Comparison of ENCODE assay signal across 22 cellular contexts in the genomic region with DNA sequence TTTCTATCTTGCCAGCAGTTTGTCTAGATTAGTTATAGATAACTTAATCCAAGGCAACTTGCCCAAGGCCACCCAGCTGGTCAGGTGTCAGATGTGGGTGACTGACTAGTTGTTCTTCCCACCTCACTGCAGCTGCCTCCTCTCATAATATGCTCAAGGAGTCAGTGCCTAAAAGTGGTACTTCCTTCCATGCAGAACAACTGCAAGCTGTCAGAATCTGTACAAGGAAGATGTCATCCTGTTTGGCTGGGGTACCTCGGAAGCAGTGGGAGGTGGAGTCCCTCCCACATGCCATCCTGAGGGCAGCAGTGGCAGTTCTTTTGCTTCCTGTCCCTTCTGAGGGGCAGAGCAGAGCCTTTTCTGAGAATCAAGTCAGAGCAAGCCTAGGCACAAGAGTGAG.
A peak's percentile ranks its signal among the peaks of the same experiment; 100 is the strongest.
DNase-seq lines count a peak whose midpoint lies in the region; ATAC-seq and TF ChIP-seq lines count a peak whose summit lies in the region.
"Had no signal": no experiment of that assay in that cellular context is flagged by ENCODE, and none has a peak within 500 bp of the region (broad histone marks: within the 10 kb centered on the region; RNA-seq: fewer than 3 reads in every experiment).

No MANE protein-coding gene starts in this region.

- H3K4me3 ChIP-seq in WERI-Rb-1 (ENCODE audit: low read depth, low read length) (no peak overlapping the region), spleen (no peak overlapping the region)

- H3K27ac ChIP-seq in WERI-Rb-1 (no peak overlapping the region), spleen (peak overlapping the region in 5 of 8 donors; percentile 11 to 67 (median 55))
- H3K27ac ChIP-seq: HL-60, RWPE1 had no signal

- no peaks in the 10 kb centered on the region for H3K27me3 Mint-ChIP-seq in activated T-cell treated with anti-CD3 and anti-CD28 coated beads, Interleukin-2, amount 50 U/mL, for 72 hours (ENCODE audit: low read depth)
- no peaks in the 10 kb centered on the region for H3K27me3 Mint-ChIP-seq in activated T-cell treated with anti-CD3 and anti-CD28 coated beads, Interleukin-2, amount 50 U/mL, for 24 hours
- H3K27me3 Mint-ChIP-seq: CD4-positive, alpha-beta T cell; IgD-negative memory B cell had no signal

- H3K4me1 ChIP-seq in spleen, result peaks cover 0 to 10% (median 2%) of the 10 kb centered on the region in 6 donors

- ATAC-seq in activated T-cell treated with anti-CD3 and anti-CD28 coated beads, Interleukin-2, amount 50 U/mL, for 72 hours (replicated peaks in 1 of 2), result peak; percentile 37 to 70
- ATAC-seq in left cardiac atrium (no peak), GM19328 (IDR thresholded peaks at IDR 0.05; ENCODE audit: unreplicated experiment) (no peak)
- ATAC-seq: PC-3 had no signal

- intact Hi-C loops in spleen (cut with DNase I; ENCODE audit: low total_unique reads), result no loop called here
- intact Hi-C loops in left cardiac atrium (cut with DNase I), result no loop called here

- in situ Hi-C loops in KBM-7 (cut with MboI; ENCODE audit: low pct_unique_long_range_greater_than_20kb, low sequenced_read_pairs), result no loop called here

- H3K4me1 Mint-ChIP-seq in activated T-cell treated with anti-CD3 and anti-CD28 coated beads, Interleukin-2, amount 50 U/mL, for 72 hours (ENCODE audit: low read depth), result peaks cover 23% of the 10 kb centered on the region
- H3K4me1 Mint-ChIP-seq in activated T-cell treated with anti-CD3 and anti-CD28 coated beads, Interleukin-2, amount 50 U/mL, for 24 hours (ENCODE audit: low read depth), result peaks cover 21% of the 10 kb centered on the region

- WGBS in spleen, 5 donors, result 15 to 43% (median 36%) methylated on average over 1 of the region's 1 CpG

- TF ChIP-seq CTCF in WERI-Rb-1 (IDR thresholded peaks at IDR 0.05; ENCODE audit: low read depth, low read length), result no peak
- no peak for TF ChIP-seq CTCF in spleen (IDR thresholded peaks at IDR 0.05 in 8 of 11, conservative IDR thresholded peaks at IDR 0.05 in 3 of 11)

- no peaks in the 10 kb centered on the region for H3K9me3 Mint-ChIP-seq in activated T-cell treated with anti-CD3 and anti-CD28 coated beads, Interleukin-2, amount 50 U/mL, for 72 hours
- H3K9me3 Mint-ChIP-seq in activated T-cell treated with anti-CD3 and anti-CD28 coated beads, Interleukin-2, amount 50 U/mL, for 24 hours, result no peaks in the 10 kb centered on the region
- H3K9me3 Mint-ChIP-seq: CD4-positive, alpha-beta T cell; IgD-negative memory B cell had no signal

- H3K9me3 ChIP-seq in WERI-Rb-1 (ENCODE audit: severe bottlenecking), result no peaks in the 10 kb centered on the region
- H3K9me3 ChIP-seq in spleen, result no peaks in the 10 kb centered on the region

- H3K4me3 Mint-ChIP-seq in activated T-cell treated with anti-CD3 and anti-CD28 coated beads, Interleukin-2, amount 50 U/mL, for 72 hours, result no peak overlapping the region
- H3K4me3 Mint-ChIP-seq in activated T-cell treated with anti-CD3 and anti-CD28 coated beads, Interleukin-2, amount 50 U/mL, for 24 hours, result no peak overlapping the region
- H3K4me3 Mint-ChIP-seq: CD4-positive, alpha-beta T cell; IgD-negative memory B cell had no signal

- no peak for TF ChIP-seq POLR2A in spleen (IDR thresholded peaks at IDR 0.05)

- H3K27me3 ChIP-seq in WERI-Rb-1 (ENCODE audit: insufficient read depth, low read depth, severe bottlenecking) (no peaks in the 10 kb centered on the region), spleen (replicated peaks in 1 of 7) (no peaks in the 10 kb centered on the region)

- H3K27ac Mint-ChIP-seq in activated T-cell treated with anti-CD3 and anti-CD28 coated beads, Interleukin-2, amount 50 U/mL, for 72 hours, result no peak overlapping the region
- H3K27ac Mint-ChIP-seq in activated T-cell treated with anti-CD3 and anti-CD28 coated beads, Interleukin-2, amount 50 U/mL, for 24 hours, result no peak overlapping the region
- H3K27ac Mint-ChIP-seq: CD4-positive, alpha-beta T cell; IgD-negative memory B cell had no signal

- H3K36me3 Mint-ChIP-seq in activated T-cell treated with anti-CD3 and anti-CD28 coated beads, Interleukin-2, amount 50 U/mL, for 72 hours (ENCODE audit: insufficient read depth in 2 of 2), result no peaks in the 10 kb centered on the region
- no peaks in the 10 kb centered on the region for H3K36me3 Mint-ChIP-seq in activated T-cell treated with anti-CD3 and anti-CD28 coated beads, Interleukin-2, amount 50 U/mL, for 24 hours (ENCODE audit: low read depth)

- DNase-seq in activated T-cell treated with anti-CD3 and anti-CD28 coated beads, Interleukin-2, amount 50 U/mL, for 72 hours, result no peak
- no peak for DNase-seq in activated T-cell treated with anti-CD3 and anti-CD28 coated beads, Interleukin-2, amount 50 U/mL, for 24 hours
- DNase-seq in KBM-7, result peak; percentile 33
- peak; percentile 40 for DNase-seq in WERI-Rb-1
- DNase-seq in spleen, result no peak
- DNase-seq in left cardiac atrium, result no peak
- no peak for DNase-seq in SW480 (ENCODE audit: low spot score)
- DNase-seq: AML-193; CD4-positive, alpha-beta T cell; DMS53; HCEC 1CT; NCI-H1105; NCI-H1694 treated with DMSO at 0.1 percent for 48 hours; NCI-H2107; NCI-H2227 treated with DMSO at 0.1 percent for 48 hours; NCI-H526; NK-92 treated with Interleukin-12 subunit alpha and Interleukin-12 subunit beta, amount 100 ng/mL, for 24 hours; PC-3 had no signal

- H3K36me3 ChIP-seq in WERI-Rb-1 (no peaks in the 10 kb centered on the region), spleen (no peaks in the 10 kb centered on the region)

Comparison
In these comparisons a context has a peak if more than half of its experiments do, and no peak if none do; other contexts are left out.
1. ATAC-seq: peak in activated T-cell treated with anti-CD3 and anti-CD28 coated beads, Interleukin-2, amount 50 U/mL, for 72 hours (2 of 2); none in left cardiac atrium (0 of 2) and GM19328 (single experiment).
2. DNase-seq: peak in KBM-7 (single experiment) and WERI-Rb-1 (single experiment); none in activated T-cell treated with anti-CD3 and anti-CD28 coated beads, Interleukin-2, amount 50 U/mL, for 72 hours (0 of 2), activated T-cell treated with anti-CD3 and anti-CD28 coated beads, Interleukin-2, amount 50 U/mL, for 24 hours (single experiment), spleen (single experiment), left cardiac atrium (single experiment) and SW480 (single experiment).